13 cellular contexts compared by ENCODE assay signal in genomic region chr11:96228911-96229310, GRCh38.
DNase-seq lines count a peak whose midpoint lies in the region; ATAC-seq and TF ChIP-seq lines count a peak whose summit lies in the region.
"Had no signal": no experiment of that assay in that cellular context is flagged by ENCODE, and none has a peak within 500 bp of the region (broad histone marks: within the 10 kb centered on the region; RNA-seq: fewer than 3 reads in every experiment).

No MANE protein-coding gene starts in this region.

- H3K4me1 Mint-ChIP-seq in activated naive CD4-positive, alpha-beta T cell treated with anti-CD3 and anti-CD28 coated beads, Interleukin-2, amount 50 U/mL, for 24 hours, result peaks cover 86% of the 10 kb centered on the region

- peaks cover 24% of the 10 kb centered on the region for H3K79me1 ChIP-seq in mesenchymal stem cell (replicated peaks; ENCODE audit: low read length, poor library complexity, severe bottlenecking)

- TF ChIP-seq POLR2A in body of pancreas (IDR thresholded peaks at IDR 0.05), result no peak

- no peak overlapping the region for H3K18ac ChIP-seq in mesenchymal stem cell (ENCODE audit: low read depth in 1 of 2, low read length in 2 of 2)

- H3K9ac ChIP-seq in mesenchymal stem cell (ENCODE audit: low read length), result peak overlapping the region; percentile 61

- no peak overlapping the region for H3K4me2 ChIP-seq in mesenchymal stem cell (ENCODE audit: low read length, poor library complexity, severe bottlenecking)

- H3K4me3 ChIP-seq in body of pancreas (no peak overlapping the region), mesenchymal stem cell (ENCODE audit: insufficient read depth in 1 of 2, low read depth in 1 of 2, low read length in 2 of 2) (no peak overlapping the region), tibial artery (no peak overlapping the region)
- H3K4me3 ChIP-seq: GM12878, lung had no signal

- no peaks in the 10 kb centered on the region for H3K4me1 ChIP-seq in body of pancreas
- peaks cover 6% of the 10 kb centered on the region for H3K4me1 ChIP-seq in mesenchymal stem cell (ENCODE audit: control insufficient read depth, insufficient read depth, low read depth, low read length)
- H3K4me1 ChIP-seq in tibial artery, result peaks cover 0 to 70% (median 32%) of the 10 kb centered on the region in 4 donors

- no peak overlapping the region for H2BK12ac ChIP-seq in mesenchymal stem cell (ENCODE audit: low read length in 2 of 2)

- H3K9me3 ChIP-seq in body of pancreas, result no peaks in the 10 kb centered on the region
- no peaks in the 10 kb centered on the region for H3K9me3 ChIP-seq in mesenchymal stem cell (ENCODE audit: control insufficient read depth, low read length)
- no peaks in the 10 kb centered on the region for H3K9me3 ChIP-seq in tibial artery

- H3K4me3 Mint-ChIP-seq in activated naive CD4-positive, alpha-beta T cell treated with anti-CD3 and anti-CD28 coated beads, Interleukin-2, amount 50 U/mL, for 24 hours, result peak overlapping the region; percentile 35

- TF ChIP-seq CTCF in body of pancreas (IDR thresholded peaks at IDR 0.05) (no peak), tibial artery (IDR thresholded peaks at IDR 0.05) (no peak)

- no peak overlapping the region for H2BK15ac ChIP-seq in mesenchymal stem cell (ENCODE audit: low read depth, poor library complexity, severe bottlenecking)

- no peak overlapping the region for H2BK5ac ChIP-seq in mesenchymal stem cell (ENCODE audit: low read depth, low read length, poor library complexity, severe bottlenecking)

- ATAC-seq in body of pancreas, result no peak
- ATAC-seq in HG03342 (IDR thresholded peaks at IDR 0.05; ENCODE audit: unreplicated experiment), result no peak
- no peak for ATAC-seq in GM19035 (IDR thresholded peaks at IDR 0.05; ENCODE audit: unreplicated experiment)
- ATAC-seq: GM12878 had no signal

- H2AFZ ChIP-seq in mesenchymal stem cell (ENCODE audit: low read depth, low read length), result no peak overlapping the region

- no peaks in the 10 kb centered on the region for H3K9me3 Mint-ChIP-seq in activated naive CD4-positive, alpha-beta T cell treated with anti-CD3 and anti-CD28 coated beads, Interleukin-2, amount 50 U/mL, for 24 hours

- H4K8ac ChIP-seq in mesenchymal stem cell (ENCODE audit: low read length), result no peak overlapping the region

- H3K36me3 Mint-ChIP-seq in activated naive CD4-positive, alpha-beta T cell treated with anti-CD3 and anti-CD28 coated beads, Interleukin-2, amount 50 U/mL, for 24 hours, result peaks cover 27% of the 10 kb centered on the region

- H3K23ac ChIP-seq in mesenchymal stem cell (ENCODE audit: low read length in 2 of 2), result no peak overlapping the region

- peak overlapping the region in 3 of 4 donors; percentile 6 to 58 (median 15) for H3K27ac ChIP-seq in body of pancreas
- peak overlapping the region; percentile 93 for H3K27ac ChIP-seq in mesenchymal stem cell (ENCODE audit: low read length, poor library complexity, severe bottlenecking)
- peak overlapping the region; percentile 77 for H3K27ac ChIP-seq in tibial artery

- intact Hi-C loops in body of pancreas (cut with DNase I), result no loop called here
- intact Hi-C loops in tibial artery (cut with DNase I; ENCODE audit: low total_unique reads), result no loop called here
- intact Hi-C loops in head of caudate nucleus (cut with DNase I), result no loop called here

- no peak for DNase-seq in activated naive CD4-positive, alpha-beta T cell (lab: John Stamatoyannopoulos, UW)
- DNase-seq in body of pancreas (no peak), mesenchymal stem cell (no peak), tibial artery (no peak), head of caudate nucleus (no peak)
- DNase-seq: effector memory CD4-positive, alpha-beta T cell; NCI-H1694 treated with DMSO at 0.1 percent for 48 hours; stimulated activated CD4-positive, alpha-beta T cell treated with anti-CD3 and anti-CD28 coated beads, Interleukin-2, amount 100 ng/mL, for 48 hours had no signal

- H3K27me3 Mint-ChIP-seq in activated naive CD4-positive, alpha-beta T cell treated with anti-CD3 and anti-CD28 coated beads, Interleukin-2, amount 50 U/mL, for 24 hours, result no peaks in the 10 kb centered on the region

- peak overlapping the region; percentile 94 for H3K27ac Mint-ChIP-seq in activated naive CD4-positive, alpha-beta T cell treated with anti-CD3 and anti-CD28 coated beads, Interleukin-2, amount 50 U/mL, for 24 hours

- no peaks in the 10 kb centered on the region for H3K27me3 ChIP-seq in body of pancreas
- no peaks in the 10 kb centered on the region for H3K27me3 ChIP-seq in mesenchymal stem cell (ENCODE audit: control insufficient read depth in 1 of 2, insufficient read depth in 1 of 2, low read length in 2 of 2)
- H3K27me3 ChIP-seq in tibial artery, result no peaks in the 10 kb centered on the region

- no peak overlapping the region for H2AK5ac ChIP-seq in mesenchymal stem cell (ENCODE audit: low read length, severe bottlenecking)

- peak overlapping the region in 1 of 2 experiments; percentile 11 for H3K14ac ChIP-seq in mesenchymal stem cell (ENCODE audit: low read length in 2 of 2)

- H2BK120ac ChIP-seq in mesenchymal stem cell (ENCODE audit: low read depth, low read length), result no peak overlapping the region

- H3K36me3 ChIP-seq in body of pancreas (replicated peaks in 1 of 2; ENCODE audit: insufficient read depth in 1 of 2, low read depth in 2 of 2), result no peaks in the 10 kb centered on the region
- H3K36me3 ChIP-seq in mesenchymal stem cell (ENCODE audit: control insufficient read depth in 1 of 2, insufficient read depth in 2 of 2, low read depth in 1 of 2, low read length in 2 of 2), result no peaks in the 10 kb centered on the region
- H3K36me3 ChIP-seq in tibial artery, result no peaks in the 10 kb centered on the region

- H4K91ac ChIP-seq in mesenchymal stem cell (ENCODE audit: low read length), result no peak overlapping the region

- H3K4ac ChIP-seq in mesenchymal stem cell (ENCODE audit: low read depth in 1 of 2, low read length in 2 of 2), result no peak overlapping the region

Comparison
In these comparisons a context has a peak if more than half of its experiments do, and no peak if none do; other contexts are left out.
1. H3K27ac ChIP-seq: peak in every context shown above with its lines; median percentile 93 in mesenchymal stem cell; 77 in tibial artery; 15 in body of pancreas.